Comparison of ENCODE assay signal across 15 cellular contexts in the genomic region with DNA sequence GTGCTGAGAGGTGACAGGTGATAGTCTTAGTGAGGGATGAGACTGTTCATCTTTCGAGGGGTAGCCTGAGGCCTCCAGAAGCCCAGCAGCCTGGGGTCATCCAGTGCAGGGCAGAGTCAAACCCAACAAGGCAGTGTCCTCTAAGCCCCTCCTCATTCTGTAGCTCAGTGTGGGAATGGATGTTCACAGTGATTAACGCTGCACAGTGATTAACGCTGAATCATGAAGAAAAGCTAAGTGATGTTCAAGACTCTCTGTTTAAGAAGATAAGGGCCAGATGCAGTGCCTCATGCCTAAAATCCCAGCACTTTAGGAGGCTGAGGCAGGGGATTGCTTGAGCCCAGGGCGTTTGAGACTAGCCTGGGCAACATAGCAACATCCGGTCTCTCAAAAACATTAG.
"Had no signal": no experiment of that assay in that cellular context is flagged by ENCODE, and none has a peak within 500 bp of the region (broad histone marks: within the 10 kb centered on the region; RNA-seq: fewer than 3 reads in every experiment).

No MANE protein-coding gene starts in this region.

- H3K36me3 ChIP-seq: adrenal gland, uterus had no signal

- H3K4me1 ChIP-seq: adrenal gland, testis, uterus had no signal

- DNase-seq: activated CD4-positive, alpha-beta T cell treated with anti-CD3 and anti-CD28 coated beads for 48 hours; activated naive CD4-positive, alpha-beta T cell treated with anti-CD3 and anti-CD28 coated beads, Interleukin-2, amount 10 ng/mL, durations not matched to agents 7 days and 5 days; adrenal gland; body of pancreas; effector memory CD4-positive, alpha-beta T cell; foreskin fibroblast; head of caudate nucleus; mammary epithelial cell; stimulated activated CD4-positive, alpha-beta T cell treated with anti-CD3 and anti-CD28 coated beads, Interleukin-4, amount 100 ng/mL, for 4 hours; stimulated activated naive CD8-positive, alpha-beta T cell treated with anti-CD3 and anti-CD28 coated beads, Interleukin-15, amount 100 ng/mL, for 72 hours; T-helper 9 cell; testis; uterus had no signal

- H3K4me3 Mint-ChIP-seq: activated naive CD4-positive, alpha-beta T cell treated with anti-CD3 and anti-CD28 coated beads, Interleukin-2, amount 10 ng/mL, durations not matched to agents 7 days and 5 days; natural killer cell treated with Interleukin-12 subunit alpha and Interleukin-12 subunit beta and Interleukin-15 and Interleukin-18, amount 100 ng/mL, for 72 hours; stimulated activated naive CD8-positive, alpha-beta T cell treated with anti-CD3 and anti-CD28 coated beads, Interleukin-15, amount 100 ng/mL, for 72 hours had no signal

- ATAC-seq: body of pancreas; natural killer cell treated with Interleukin-12 subunit alpha and Interleukin-12 subunit beta and Interleukin-15 and Interleukin-18, amount 100 ng/mL, for 72 hours; stimulated activated naive CD8-positive, alpha-beta T cell treated with anti-CD3 and anti-CD28 coated beads, Interleukin-15, amount 100 ng/mL, for 72 hours had no signal

- H3K36me3 Mint-ChIP-seq: activated naive CD4-positive, alpha-beta T cell treated with anti-CD3 and anti-CD28 coated beads, Interleukin-2, amount 10 ng/mL, durations not matched to agents 7 days and 5 days; natural killer cell treated with Interleukin-12 subunit alpha and Interleukin-12 subunit beta and Interleukin-15 and Interleukin-18, amount 100 ng/mL, for 72 hours had no signal

- H3K27ac ChIP-seq: adrenal gland, body of pancreas, testis, uterus had no signal

- H3K4me3 ChIP-seq: body of pancreas, uterus had no signal

- H3K9me3 ChIP-seq: adrenal gland, body of pancreas, testis, uterus had no signal

- H3K9me3 Mint-ChIP-seq: natural killer cell treated with Interleukin-12 subunit alpha and Interleukin-12 subunit beta and Interleukin-15 and Interleukin-18, amount 100 ng/mL, for 72 hours had no signal

- H3K27me3 ChIP-seq: adrenal gland, body of pancreas, testis, uterus had no signal

- H3K27ac Mint-ChIP-seq: activated naive CD4-positive, alpha-beta T cell treated with anti-CD3 and anti-CD28 coated beads, Interleukin-2, amount 10 ng/mL, durations not matched to agents 7 days and 5 days; activated T-helper 2 cell treated with anti-CD3 and anti-CD28 coated beads, Interferon-gamma antibody, Interleukin-2, Interleukin-4, amounts not matched to agents 10 μg/mL and 5 μg/mL and 100 μg/mL, durations not matched to agents 14 hours and 24 hours and 36 hours; natural killer cell treated with Interleukin-12 subunit alpha and Interleukin-12 subunit beta and Interleukin-15 and Interleukin-18, amount 100 ng/mL, for 72 hours; stimulated activated naive CD8-positive, alpha-beta T cell treated with anti-CD3 and anti-CD28 coated beads, Interleukin-15, amount 100 ng/mL, for 72 hours had no signal
